In genomic region chr10:3476640-3477448, GRCh38 we compare ENCODE assay signal across 23 cellular contexts.
DNase-seq lines count a peak whose midpoint lies in the region; ATAC-seq and TF ChIP-seq lines count a peak whose summit lies in the region.
"Had no signal": no experiment of that assay in that cellular context is flagged by ENCODE, and none has a peak within 500 bp of the region (broad histone marks: within the 10 kb centered on the region; RNA-seq: fewer than 3 reads in every experiment).

No MANE protein-coding gene starts in this region.

- H3K9ac ChIP-seq in IMR-90 (ENCODE audit: low read depth, low read length) (no peak overlapping the region), smooth muscle cell (ENCODE audit: low read depth) (peak overlapping the region; percentile 34)
- H3K9ac ChIP-seq: BLaER1 treated with 17β-estradiol and CSF1 and Interleukin-3, amounts not matched to agents 10 nM and 100 nM had no signal

- H3K4me2 ChIP-seq in IMR-90 (ENCODE audit: low read depth, low read length) (no peak overlapping the region), smooth muscle cell (peak overlapping the region; percentile 43)

- H3F3A ChIP-seq in smooth muscle cell (ENCODE audit: low read depth), result peaks cover 6% of the 10 kb centered on the region

- ATAC-seq in IMR-90 (ENCODE audit: low read depth) (no peak), GM21529 (IDR thresholded peaks at IDR 0.05; ENCODE audit: unreplicated experiment) (no peak), omental fat pad (ENCODE audit: low FRiP score) (no peak)
- no peak for ATAC-seq in stimulated activated naive CD8-positive, alpha-beta T cell treated with anti-CD3 and anti-CD28 coated beads, Interleukin-15, amount 100 ng/mL, for 72 hours
- ATAC-seq: body of pancreas, HepG2, left cardiac atrium had no signal

- no peak for TF ChIP-seq RAD21 in IMR-90 (IDR thresholded peaks at IDR 0.05; ENCODE audit: low read length)

- dilution Hi-C loops in IMR-90 (cut with HindIII; ENCODE audit: low sequenced_read_pairs, unreplicated experiment), result no loop called here

- H2BK20ac ChIP-seq in IMR-90 (ENCODE audit: low read depth, low read length), result no peak overlapping the region

- H3K9me1 ChIP-seq in IMR-90 (ENCODE audit: insufficient read depth, low read length), result peaks cover 4% of the 10 kb centered on the region; the same call in 1 of the 2 replicates

- H2BK15ac ChIP-seq in IMR-90 (ENCODE audit: low read depth, low read length), result peak overlapping the region; percentile 15; the same call in 1 of the 3 replicates

- DNase-seq in IMR-90, result no peak
- no peak for DNase-seq in astrocyte of the cerebellum (ENCODE audit: low read depth)
- DNase-seq in glomerular visceral epithelial cell (ENCODE audit: extremely low spot score), result peak; percentile 80
- no peak for DNase-seq in smooth muscle cell (lab: John Stamatoyannopoulos, UW; ENCODE audit: unreplicated experiment)
- no peak for DNase-seq in stimulated activated naive CD8-positive, alpha-beta T cell treated with anti-CD3 and anti-CD28 coated beads, Interleukin-15, amount 100 ng/mL, for 72 hours
- DNase-seq in omental fat pad (ENCODE audit: low spot score), result no peak
- DNase-seq in SW 1271 (lab: John Stamatoyannopoulos, UW), result no peak
- DNase-seq: activated CD4-positive, alpha-beta T cell treated with anti-CD3 and anti-CD28 coated beads for 4 hours; activated gamma-delta T cell treated with Interleukin-2 at 50 U/mL for 16 hours; body of pancreas; GF-D8; left cardiac atrium; MG63; NCI-H1694; NCI-H510A; nucleus accumbens; stimulated activated CD4-positive, alpha-beta T cell treated with anti-CD3 and anti-CD28 coated beads, Interleukin-4, amount 100 ng/mL, for 24 hours; stimulated activated CD8-positive, alpha-beta memory T cell treated with anti-CD3 and anti-CD28 coated beads, Interleukin-4, amount 100 ng/mL, for 48 hours had no signal

- TF ChIP-seq POLR2A in IMR-90 (IDR thresholded peaks at IDR 0.05; ENCODE audit: low read depth, low read length), result no peak

- BruUV-seq in IMR-90 (replicated peaks; lab: Mats Ljungman, UMichigan), result no TSS peak

- no peaks in the 10 kb centered on the region for H3K79me1 ChIP-seq in IMR-90 (ENCODE audit: low read depth in 1 of 2, low read length in 2 of 2)

- H4K20me1 ChIP-seq in IMR-90 (ENCODE audit: insufficient read depth, low read length) (no peaks in the 10 kb centered on the region), smooth muscle cell (ENCODE audit: low read depth) (no peaks in the 10 kb centered on the region)
- H4K20me1 ChIP-seq: BLaER1 treated with 17β-estradiol and CSF1 and Interleukin-3, amounts not matched to agents 10 nM and 100 nM had no signal

- no peak overlapping the region; the same call in 1 of the 2 replicates for H3K4ac ChIP-seq in IMR-90 (ENCODE audit: low read depth, low read length)

- peak overlapping the region; percentile 64; the same call in 1 of the 2 replicates for H3K18ac ChIP-seq in IMR-90 (ENCODE audit: low read depth, low read length)

- peak overlapping the region; percentile 10; the same call in 1 of the 2 replicates for H2BK120ac ChIP-seq in IMR-90 (ENCODE audit: low read depth, low read length)

- H3K4me1 ChIP-seq in IMR-90 (ENCODE audit: control insufficient read depth, insufficient read depth, low read length), result peaks cover 9% of the 10 kb centered on the region
- H3K4me1 ChIP-seq in smooth muscle cell (ENCODE audit: low read depth), result peaks cover 17% of the 10 kb centered on the region

- H3K27ac ChIP-seq in IMR-90 (ENCODE audit: insufficient read depth, low read length) (no peak overlapping the region), smooth muscle cell (ENCODE audit: low read depth) (peak overlapping the region; percentile 75)
- H3K27ac ChIP-seq: BLaER1 treated with 17β-estradiol and CSF1 and Interleukin-3, amounts not matched to agents 10 nM and 100 nM; body of pancreas; SJSA1; thoracic aorta had no signal

- no peaks in the 10 kb centered on the region for H3K79me2 ChIP-seq in smooth muscle cell (ENCODE audit: low read depth)

- no peak overlapping the region for H2BK5ac ChIP-seq in IMR-90 (ENCODE audit: low read depth, low read length, poor library complexity, severe bottlenecking)

- no peak overlapping the region for H3K4me3 Mint-ChIP-seq in stimulated activated naive CD8-positive, alpha-beta T cell treated with anti-CD3 and anti-CD28 coated beads, Interleukin-15, amount 100 ng/mL, for 72 hours

- CTCF ChIA-PET in IMR-90 (lab: Yijun Ruan, JAX), result interaction anchor here (0.6 kb wide), 1 partner anchor 767 kb away, joined by 3 read pairs; no protein-coding TSS in a partner anchor

- no peak overlapping the region; the same call in 1 of the 2 replicates for H3K23ac ChIP-seq in IMR-90 (ENCODE audit: low read depth, low read length)

- H2AFZ ChIP-seq in IMR-90 (replicated peaks; ENCODE audit: low read length, poor library complexity) (no peak overlapping the region), smooth muscle cell (ENCODE audit: low read depth) (peak overlapping the region; percentile 12)

- 95% methylated on average over 3 of the region's 12 CpGs; no CpG with 5 or more reads in 1 of the 2 experiments for WGBS in IMR-90 (ENCODE audit: extremely low coverage in 2 of 2, insufficient read length in 1 of 2), 2 experiments
- WGBS in smooth muscle cell (ENCODE audit: low lambda C conversion rate), result 66% methylated on average over 12 of the region's 12 CpGs

- H2AK9ac ChIP-seq in IMR-90 (replicated peaks; ENCODE audit: low read depth, low read length, poor library complexity), result no peak overlapping the region

- no peak overlapping the region for H4K8ac ChIP-seq in IMR-90 (ENCODE audit: low read depth in 2 of 2, low read length in 2 of 2)

- H3K36me3 ChIP-seq in IMR-90 (ENCODE audit: control insufficient read depth, insufficient read depth, low read length) (no peaks in the 10 kb centered on the region), smooth muscle cell (ENCODE audit: low read depth) (no peaks in the 10 kb centered on the region)
- H3K36me3 ChIP-seq: MG63, SJSA1, thoracic aorta had no signal

- no peaks in the 10 kb centered on the region for H3K9me3 Mint-ChIP-seq in stimulated activated naive CD8-positive, alpha-beta T cell treated with anti-CD3 and anti-CD28 coated beads, Interleukin-15, amount 100 ng/mL, for 72 hours

- H4K5ac ChIP-seq in IMR-90 (ENCODE audit: low read depth, low read length), result no peak overlapping the region; the same call in 1 of the 2 replicates

- no peak overlapping the region for H3K27ac Mint-ChIP-seq in stimulated activated naive CD8-positive, alpha-beta T cell treated with anti-CD3 and anti-CD28 coated beads, Interleukin-15, amount 100 ng/mL, for 72 hours

- H3K56ac ChIP-seq in IMR-90 (ENCODE audit: extremely low read depth, insufficient read depth, low read length), result no peak overlapping the region

- in situ Hi-C loops in IMR-90 (cut with MboI; ENCODE audit: low sequenced_read_pairs), result no loop called here
- in situ Hi-C loops in astrocyte of the cerebellum (cut with HindIII; ENCODE audit: low sequenced_read_pairs), result no loop called here

- H3K14ac ChIP-seq in IMR-90 (replicated peaks; ENCODE audit: low read depth, low read length), result no peak overlapping the region

- H3K27me3 Mint-ChIP-seq in stimulated activated naive CD8-positive, alpha-beta T cell treated with anti-CD3 and anti-CD28 coated beads, Interleukin-15, amount 100 ng/mL, for 72 hours, result peaks cover 36% of the 10 kb centered on the region

- TF ChIP-seq CTCF in IMR-90 (conservative IDR thresholded peaks at IDR 0.05; ENCODE audit: low read depth, low read length), result no peak
- peak; percentile 15 for TF ChIP-seq CTCF in astrocyte of the cerebellum (IDR thresholded peaks at IDR 0.05; ENCODE audit: low read depth, low read length, missing control alignments)
- peak; percentile 20 for TF ChIP-seq CTCF in smooth muscle cell (IDR thresholded peaks at IDR 0.05; ENCODE audit: borderline replicate concordance, insufficient read depth, poor library complexity, severe bottlenecking)
- TF ChIP-seq CTCF in omental fat pad (IDR thresholded peaks at IDR 0.05), result no peak

- no peak overlapping the region for H4K91ac ChIP-seq in IMR-90 (ENCODE audit: insufficient read depth, low read depth, low read length)

- no peaks in the 10 kb centered on the region; the same call in 1 of the 2 replicates for H3K9me3 ChIP-seq in IMR-90 (ENCODE audit: control insufficient read depth, insufficient read depth, low read length)
- no peaks in the 10 kb centered on the region for H3K9me3 ChIP-seq in smooth muscle cell (replicated peaks; ENCODE audit: low read depth)
- H3K9me3 ChIP-seq: body of pancreas, MG63, SJSA1, thoracic aorta had no signal

- POLR2A ChIA-PET in IMR-90 (lab: Charles Lee; ENCODE audit: unreplicated experiment), result no interaction called here

- H3K4me3 ChIP-seq in IMR-90 (ENCODE audit: insufficient read depth, low read depth, low read length), result no peak overlapping the region
- no peak overlapping the region for H3K4me3 ChIP-seq in astrocyte of the cerebellum (ENCODE audit: low read depth, low read length)
- H3K4me3 ChIP-seq in smooth muscle cell, result no peak overlapping the region
- H3K4me3 ChIP-seq: BLaER1 treated with 17β-estradiol and CSF1 and Interleukin-3, amounts not matched to agents 10 nM and 100 nM; body of pancreas; MG63; SJSA1; thoracic aorta had no signal

- H3K27me3 ChIP-seq in IMR-90 (ENCODE audit: control insufficient read depth, insufficient read depth, low read length) (no peaks in the 10 kb centered on the region), smooth muscle cell (ENCODE audit: low read depth) (no peaks in the 10 kb centered on the region)
- H3K27me3 ChIP-seq: BLaER1 treated with 17β-estradiol and CSF1 and Interleukin-3, amounts not matched to agents 10 nM and 100 nM; body of pancreas; MG63; SJSA1 had no signal

- H2AK5ac ChIP-seq in IMR-90 (ENCODE audit: low read depth, low read length), result peak overlapping the region; percentile 79

- H3K4me1 Mint-ChIP-seq in stimulated activated naive CD8-positive, alpha-beta T cell treated with anti-CD3 and anti-CD28 coated beads, Interleukin-15, amount 100 ng/mL, for 72 hours, result peaks cover 25% of the 10 kb centered on the region

- intact Hi-C loops in IMR-90 (cut with micrococcal nuclease), result no loop called here

TF ChIP-seq in IMR-90, 13 proteins besides CTCF, POLR2A, EP300 and RAD21 (continues in another document):
- TF ChIP-seq MXI1 (IDR thresholded peaks at IDR 0.05; ENCODE audit: borderline replicate concordance, low read depth, low read length), result no peak
- TF ChIP-seq CHD1 (IDR thresholded peaks at IDR 0.05; ENCODE audit: low read depth, low read length), result no peak
- no peak for TF ChIP-seq SMC3 (IDR thresholded peaks at IDR 0.05; ENCODE audit: low read depth, low read length)
- no peak for TF ChIP-seq USF2 (IDR thresholded peaks at IDR 0.05; ENCODE audit: low read depth, low read length)

Comparison
In these comparisons a context has a peak if more than half of its experiments do, and no peak if none do; other contexts are left out.
1. CTCF ChIP-seq: peak in astrocyte of the cerebellum (single experiment) and smooth muscle cell (single experiment); none in IMR-90 (single experiment) and omental fat pad (0 of 3).